ENCODE assay signal across 20 cellular contexts in genomic region chr10:47076949-47077348, GRCh38.
A peak's percentile ranks its signal among the peaks of the same experiment; 100 is the strongest.
DNase-seq lines count a peak whose midpoint lies in the region; ATAC-seq, FAIRE-seq and TF ChIP-seq lines count a peak whose summit lies in the region.
"Had no signal": no experiment of that assay in that cellular context is flagged by ENCODE, and none has a peak within 500 bp of the region (broad histone marks: within the 10 kb centered on the region; RNA-seq: fewer than 3 reads in every experiment).

No MANE protein-coding gene starts in this region.

- no TSS peak for BruUV-seq in HepG2 (replicated peaks; lab: Mats Ljungman, UMichigan)

- no peak overlapping the region for H3K4me2 ChIP-seq in HepG2 (ENCODE audit: low read depth, low read length)
- H3K4me2 ChIP-seq in astrocyte (ENCODE audit: low read length), result no peak overlapping the region

- H3K36me3 Mint-ChIP-seq in astrocyte (ENCODE audit: low read depth, unreplicated experiment) (no peaks in the 10 kb centered on the region), glutamatergic neuron (ENCODE audit: unreplicated experiment) (no peaks in the 10 kb centered on the region)
- H3K36me3 Mint-ChIP-seq: activated naive CD4-positive, alpha-beta T cell treated with anti-CD3 and anti-CD28 coated beads, Interleukin-2, amount 10 ng/mL, durations not matched to agents 7 days and 5 days had no signal

- POLR2A ChIA-PET in HepG2 (lab: Yijun Ruan, JAX), result no interaction called here

- H4K20me1 ChIP-seq in HepG2 (ENCODE audit: insufficient read depth, low read length) (no peaks in the 10 kb centered on the region), astrocyte (ENCODE audit: insufficient read depth, low read length) (no peaks in the 10 kb centered on the region)

- TF ChIP-seq CTCF in HepG2 (CRISPR knock-in tag; IDR thresholded peaks at IDR 0.05), result no peak
- no peak for TF ChIP-seq CTCF in right lobe of liver (IDR thresholded peaks at IDR 0.05)
- TF ChIP-seq CTCF in astrocyte (IDR thresholded peaks at IDR 0.05; ENCODE audit: insufficient read depth, low read depth, low read length), result no peak
- no peak for TF ChIP-seq CTCF in Peyer's patch (IDR thresholded peaks at IDR 0.05)
- no peak for TF ChIP-seq CTCF in glutamatergic neuron (IDR thresholded peaks at IDR 0.05; ENCODE audit: partially characterized antibody, unreplicated experiment)

- H3K27ac ChIP-seq in HepG2 (ENCODE audit: extremely low read length, insufficient read depth, low read length), result no peak overlapping the region
- H3K27ac ChIP-seq in right lobe of liver, result no peak overlapping the region
- H3K27ac ChIP-seq in astrocyte (ENCODE audit: low read depth, low read length), result no peak overlapping the region
- H3K27ac ChIP-seq in Peyer's patch, result no peak overlapping the region
- H3K27ac ChIP-seq: brain microvascular endothelial cell, SJSA1 had no signal

- H3K9ac ChIP-seq in HepG2 (ENCODE audit: insufficient read depth, low read depth, low read length) (no peak overlapping the region), astrocyte (ENCODE audit: low read length) (no peak overlapping the region)

- H3K27me3 ChIP-seq in HepG2 (ENCODE audit: control insufficient read depth in 1 of 2, insufficient read depth in 2 of 2, low read length in 2 of 2) (peaks cover 1 to 37% of the 10 kb centered on the region in 2 experiments; a peak in 3 of 5 replicates), right lobe of liver (no peaks in the 10 kb centered on the region), astrocyte (ENCODE audit: insufficient read depth, low read length) (peaks cover 4% of the 10 kb centered on the region), Peyer's patch (no peaks in the 10 kb centered on the region)
- H3K27me3 ChIP-seq: MG63, SJSA1 had no signal

- H3K27me3 Mint-ChIP-seq in astrocyte (ENCODE audit: low read depth, unreplicated experiment) (peaks cover 16% of the 10 kb centered on the region), glutamatergic neuron (ENCODE audit: unreplicated experiment) (no peaks in the 10 kb centered on the region)

- intact Hi-C loops in HepG2 (cut with micrococcal nuclease; ENCODE audit: unreplicated experiment) (no loop called here), right lobe of liver (cut with DNase I) (no loop called here)

- no peak for ATAC-seq in HepG2
- ATAC-seq in right lobe of liver, result no peak
- ATAC-seq: esophagus mucosa had no signal

- no peak for DNase-seq in HepG2 (ENCODE audit: low spot score)
- no peak for DNase-seq in right lobe of liver
- DNase-seq in KBM-7, result peak; percentile 14
- peak; percentile 25 for DNase-seq in astrocyte (ENCODE audit: low read depth)
- DNase-seq in NCI-H128 (lab: John Stamatoyannopoulos, UW; ENCODE audit: unreplicated experiment), result no peak
- DNase-seq in DMS114 treated with DMSO at 0.1 percent for 48 hours (lab: John Stamatoyannopoulos, UW; ENCODE audit: unreplicated experiment), result no peak
- no peak for DNase-seq in Peyer's patch
- DNase-seq in glutamatergic neuron, result no peak
- DNase-seq: activated naive CD4-positive, alpha-beta T cell treated with anti-CD3 and anti-CD28 coated beads, Interleukin-2, amount 10 ng/mL, durations not matched to agents 7 days and 5 days; AML-193; brain microvascular endothelial cell; H7; mesendoderm; MG63; NCI-H2029 treated with DMSO at 0.1 percent for 48 hours; NCI-H526 had no signal

- H3K79me2 ChIP-seq in HepG2 (ENCODE audit: insufficient read depth, low read length) (no peaks in the 10 kb centered on the region), astrocyte (ENCODE audit: insufficient read depth, low read length) (no peaks in the 10 kb centered on the region)

- H3K4me1 ChIP-seq in HepG2 (ENCODE audit: insufficient read depth, low read length) (no peaks in the 10 kb centered on the region), right lobe of liver (no peaks in the 10 kb centered on the region), astrocyte (ENCODE audit: insufficient read depth, low read length) (peaks cover 3% of the 10 kb centered on the region), Peyer's patch (no peaks in the 10 kb centered on the region)
- H3K4me1 ChIP-seq: SJSA1 had no signal

- no peak overlapping the region for H3K27ac Mint-ChIP-seq in astrocyte (ENCODE audit: unreplicated experiment)
- no peak overlapping the region for H3K27ac Mint-ChIP-seq in glutamatergic neuron (ENCODE audit: unreplicated experiment)
- H3K27ac Mint-ChIP-seq: activated naive CD4-positive, alpha-beta T cell treated with anti-CD3 and anti-CD28 coated beads, Interleukin-2, amount 10 ng/mL, durations not matched to agents 7 days and 5 days had no signal

- in situ Hi-C loops in HepG2 (cut with HindIII; ENCODE audit: extremely low pct_ligation_motif_present, low pct_unique_long_range_greater_than_20kb), result no loop called here
- in situ Hi-C loops in KBM-7 (cut with MboI; ENCODE audit: low pct_unique_long_range_greater_than_20kb, low sequenced_read_pairs), result no loop called here

- no peak for TF ChIP-seq EP300 in HepG2 (IDR thresholded peaks at IDR 0.05; ENCODE audit: low read depth in 2 of 2, low read length in 2 of 2)
- no peak for TF ChIP-seq EP300 in HepG2 (CRISPR knock-in tag; IDR thresholded peaks at IDR 0.05; ENCODE audit: borderline replicate concordance)

- H2AFZ ChIP-seq in HepG2 (ENCODE audit: low read length) (no peak overlapping the region), astrocyte (ENCODE audit: low read depth, low read length) (no peak overlapping the region)

- no peaks in the 10 kb centered on the region for H3K9me3 Mint-ChIP-seq in astrocyte (ENCODE audit: unreplicated experiment)
- no peaks in the 10 kb centered on the region for H3K9me3 Mint-ChIP-seq in glutamatergic neuron (ENCODE audit: unreplicated experiment)
- H3K9me3 Mint-ChIP-seq: activated naive CD4-positive, alpha-beta T cell treated with anti-CD3 and anti-CD28 coated beads, Interleukin-2, amount 10 ng/mL, durations not matched to agents 7 days and 5 days had no signal

- no peak for FAIRE-seq in HepG2 (lab: Jason Lieb, UNC)
- FAIRE-seq in astrocyte (lab: Jason Lieb, UNC), result no peak
- FAIRE-seq: HTR-8/SVneo, keratinocyte had no signal

- TF ChIP-seq POLR2A in HepG2 (IDR thresholded peaks at IDR 0.05; ENCODE audit: insufficient read depth in 1 of 2, low read depth in 2 of 2, low read length in 2 of 2), result no peak
- no peak for TF ChIP-seq POLR2A in right lobe of liver (IDR thresholded peaks at IDR 0.05)
- TF ChIP-seq POLR2A in Peyer's patch (IDR thresholded peaks at IDR 0.05), result no peak

- 15% methylated on average over 8 of the region's 8 CpGs for WGBS in HepG2 (ENCODE audit: low lambda C conversion rate)
- WGBS in right lobe of liver (ENCODE audit: insufficient coverage, low coverage, low lambda C conversion rate, missing lambda C conversion rate), result 49% methylated on average over 8 of the region's 8 CpGs

- CTCF ChIA-PET in HepG2 (lab: Yijun Ruan, JAX; ENCODE audit: low intra/inter-chr PET ratio, low total read pairs), result no interaction called here

- peaks cover 13% of the 10 kb centered on the region for H3K4me1 Mint-ChIP-seq in astrocyte (ENCODE audit: low read depth, unreplicated experiment)
- H3K4me1 Mint-ChIP-seq in glutamatergic neuron (ENCODE audit: low read depth, unreplicated experiment), result no peaks in the 10 kb centered on the region
- H3K4me1 Mint-ChIP-seq: activated naive CD4-positive, alpha-beta T cell treated with anti-CD3 and anti-CD28 coated beads, Interleukin-2, amount 10 ng/mL, durations not matched to agents 7 days and 5 days had no signal

- H3K4me3 ChIP-seq in HepG2 (replicated peaks in 1 of 3; ENCODE audit: insufficient read depth in 1 of 3, low read depth in 2 of 3, low read length in 3 of 3) (no peak overlapping the region), right lobe of liver (no peak overlapping the region), astrocyte (ENCODE audit: insufficient read depth, low read depth, low read length) (no peak overlapping the region), Peyer's patch (no peak overlapping the region)
- H3K4me3 ChIP-seq: MG63, SJSA1 had no signal

- no peak for TF ChIP-seq RAD21 in HepG2 (CRISPR knock-in tag; IDR thresholded peaks at IDR 0.05)

- H3K9me3 ChIP-seq in HepG2 (ENCODE audit: low read length) (no peaks in the 10 kb centered on the region), right lobe of liver (no peaks in the 10 kb centered on the region), astrocyte (ENCODE audit: insufficient read depth, low read depth, low read length) (no peaks in the 10 kb centered on the region), Peyer's patch (no peaks in the 10 kb centered on the region)
- H3K9me3 ChIP-seq: MG63, SJSA1 had no signal

- H3K4me3 Mint-ChIP-seq in astrocyte (ENCODE audit: unreplicated experiment) (no peak overlapping the region), glutamatergic neuron (ENCODE audit: unreplicated experiment) (no peak overlapping the region)
- H3K4me3 Mint-ChIP-seq: activated naive CD4-positive, alpha-beta T cell treated with anti-CD3 and anti-CD28 coated beads, Interleukin-2, amount 10 ng/mL, durations not matched to agents 7 days and 5 days had no signal

- H3K36me3 ChIP-seq in HepG2 (replicated peaks in 1 of 2; ENCODE audit: control insufficient read depth in 1 of 2, insufficient read depth in 2 of 2, low read length in 2 of 2) (no peaks in the 10 kb centered on the region), right lobe of liver (no peaks in the 10 kb centered on the region), astrocyte (ENCODE audit: insufficient read depth, low read length) (no peaks in the 10 kb centered on the region), Peyer's patch (no peaks in the 10 kb centered on the region)
- H3K36me3 ChIP-seq: brain microvascular endothelial cell, MG63, SJSA1 had no signal

TF ChIP-seq in HepG2, 621 proteins besides CTCF, POLR2A, EP300 and RAD21:
- peak; percentile 89 for TF ChIP-seq CREB1 (IDR thresholded peaks at IDR 0.05)
- no peak for TF ChIP-seq CREB1 (CRISPR knock-in tag; IDR thresholded peaks at IDR 0.05)
- TF ChIP-seq ZNF615 (CRISPR knock-in tag; IDR thresholded peaks at IDR 0.05; ENCODE audit: borderline replicate concordance), result no peak
- peak; percentile 76 for TF ChIP-seq ATF7 (IDR thresholded peaks at IDR 0.05)
- TF ChIP-seq ATF7 (CRISPR knock-in tag; IDR thresholded peaks at IDR 0.05), result no peak

Comparison
In these comparisons a context has a peak if more than half of its experiments do, and no peak if none do; other contexts are left out.
1. DNase-seq: peak in KBM-7 (single experiment) and astrocyte (single experiment); none in HepG2 (single experiment), right lobe of liver (0 of 3), NCI-H128 (single experiment), DMS114 treated with DMSO at 0.1 percent for 48 hours (single experiment), Peyer's patch (0 of 3) and glutamatergic neuron (single experiment).